Comparison of ENCODE assay signal across 22 cellular contexts in the genomic region with DNA sequence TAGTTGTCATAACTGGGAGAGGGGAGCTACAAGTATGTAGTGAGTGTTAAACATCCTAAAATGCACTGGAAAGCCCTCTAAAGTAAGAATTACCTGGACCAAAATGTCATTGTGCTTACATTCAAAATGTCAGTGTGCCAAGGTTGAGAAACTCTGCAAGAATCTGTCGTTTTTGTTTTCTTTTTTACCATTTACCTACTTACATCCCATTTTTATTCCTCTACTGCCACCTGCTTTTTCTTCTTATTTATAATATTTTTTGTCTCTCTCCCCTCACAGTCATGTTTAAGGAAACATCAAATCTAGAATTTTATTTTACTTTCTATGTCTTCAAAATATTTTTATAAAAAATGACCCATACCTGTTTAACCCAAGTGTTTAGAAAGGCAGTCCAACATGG.
DNase-seq lines count a peak whose midpoint lies in the region; ATAC-seq, FAIRE-seq and TF ChIP-seq lines count a peak whose summit lies in the region.
"Had no signal": no experiment of that assay in that cellular context is flagged by ENCODE, and none has a peak within 500 bp of the region (broad histone marks: within the 10 kb centered on the region; RNA-seq: fewer than 3 reads in every experiment).

No MANE protein-coding gene starts in this region.

- no peak overlapping the region for H3K23ac ChIP-seq in H1 (ENCODE audit: insufficient read length)

- no peak overlapping the region for H4K5ac ChIP-seq in H1 (ENCODE audit: insufficient read length, low read depth, low read length)

- no peak for ATAC-seq in heart right ventricle
- ATAC-seq in left cardiac atrium = no peak
- no peak for ATAC-seq in HG03045 (IDR thresholded peaks at IDR 0.05; ENCODE audit: unreplicated experiment)
- ATAC-seq: GM12878, PC-3 had no signal

- TF ChIP-seq EP300 in H1 (IDR thresholded peaks at IDR 0.05; ENCODE audit: borderline replicate concordance in 1 of 2, low read depth in 2 of 2, low read length in 2 of 2) = no peak

- H3K36me3 ChIP-seq in heart right ventricle = no peaks in the 10 kb centered on the region
- no peaks in the 10 kb centered on the region for H3K36me3 ChIP-seq in H1 (ENCODE audit: control insufficient read depth in 2 of 4, insufficient read depth in 4 of 4, low read length in 3 of 4)
- H3K36me3 ChIP-seq: HAP-1, MG63, SJSA1 had no signal

- POLR2A ChIA-PET in H1 (lab: Charles Lee; ENCODE audit: partially characterized antibody) = no interaction called here

- CTCF ChIA-PET in H1 (lab: Charles Lee; ENCODE audit: partially characterized antibody) = interaction anchor here (0.5 to 1.2 kb wide), 2 partner anchors 230 to 1311 kb away, joined by 3 to 6 read pairs; no protein-coding TSS in a partner anchor

- no peak overlapping the region for H2BK20ac ChIP-seq in H1 (ENCODE audit: low read length)

- no peak overlapping the region for H2AK5ac ChIP-seq in H1 (ENCODE audit: low read depth, low read length)

- no peak for DNase-seq in heart right ventricle
- DNase-seq in left cardiac atrium = no peak
- DNase-seq in OCI-M1 (lab: John Stamatoyannopoulos, UW) = peak; percentile 51
- no peak for DNase-seq in H1 (ENCODE audit: low read depth in 1 of 2, low spot score in 2 of 2)
- peak; percentile 6 for DNase-seq in putamen (ENCODE audit: low spot score)
- no peak for DNase-seq in OCI-M2 (lab: John Stamatoyannopoulos, UW; ENCODE audit: unreplicated experiment)
- no peak for DNase-seq in DMS 273 treated with DMSO at 0.1 percent for 48 hours (lab: John Stamatoyannopoulos, UW)
- DNase-seq: ACHN, EL, Kasumi-1, MG63, NCI-H1092 treated with DMSO at 0.1 percent for 48 hours, NCI-H1694, NCI-H2081 treated with DMSO at 0.1 percent for 48 hours, NCI-H748 treated with DMSO at 0.1 percent for 48 hours, PC-3 had no signal

- no peak overlapping the region for H2BK5ac ChIP-seq in H1 (ENCODE audit: low read depth, low read length)

- H3K9ac ChIP-seq in H1 (replicated peaks in 1 of 4; ENCODE audit: extremely low read depth in 1 of 4, low read depth in 3 of 4, low read length in 3 of 4) = no peak overlapping the region

- no peak overlapping the region for H2BK15ac ChIP-seq in H1 (ENCODE audit: low read length)

- H3K23me2 ChIP-seq in H1 (ENCODE audit: low read depth, low read length) = no peaks in the 10 kb centered on the region

- H3K4me3 ChIP-seq in heart right ventricle (no peak overlapping the region), H1 (ENCODE audit: extremely low read depth in 1 of 4, insufficient read depth in 2 of 4, low read depth in 3 of 4, low read length in 4 of 4) (no peak overlapping the region)
- H3K4me3 ChIP-seq: GM12878, HAP-1, MG63, SJSA1 had no signal

- TF ChIP-seq POLR2A in H1 (IDR thresholded peaks at IDR 0.05; ENCODE audit: control extremely low read depth in 1 of 2, low read depth in 2 of 2, low read length in 2 of 2) = no peak

- no peak overlapping the region for H2AFZ ChIP-seq in H1 (ENCODE audit: low read length)

- H3K4me2 ChIP-seq in H1 (ENCODE audit: insufficient read depth in 1 of 2, low read depth in 2 of 2, low read length in 2 of 2) = no peak overlapping the region

- 24 to 31% methylated on average over 1 of the region's 1 CpG for WGBS in heart right ventricle, 2 donors
- 72% methylated on average over 1 of the region's 1 CpG; no CpG with 5 or more reads in 1 of the 2 experiments for WGBS in H1 (ENCODE audit: extremely low coverage in 1 of 2, insufficient coverage in 1 of 2, insufficient read length in 1 of 2, insufficient replicate concordance in 2 of 2, low coverage in 1 of 2, low lambda C conversion rate in 2 of 2, missing lambda C conversion rate in 1 of 2), 2 experiments

- H3K79me1 ChIP-seq in H1 (ENCODE audit: low read depth, low read length) = no peaks in the 10 kb centered on the region

- no peaks in the 10 kb centered on the region for H3K9me3 ChIP-seq in heart right ventricle
- H3K9me3 ChIP-seq in H1 (ENCODE audit: insufficient read depth in 2 of 2, low read depth in 1 of 2, low read length in 1 of 2) = no peaks in the 10 kb centered on the region
- H3K9me3 ChIP-seq: HAP-1, MG63, SJSA1 had no signal

- H4K8ac ChIP-seq in H1 (ENCODE audit: extremely low read depth, insufficient read depth, low read length) = no peak overlapping the region

- H3K27me3 ChIP-seq in heart right ventricle = no peaks in the 10 kb centered on the region
- peaks cover 0 to 1% (median 0%) of the 10 kb centered on the region in 4 experiments; a peak in 1 of 7 replicates for H3K27me3 ChIP-seq in H1 (replicated peaks in 1 of 4; ENCODE audit: control insufficient read depth in 3 of 4, extremely low read depth in 1 of 4, insufficient read depth in 3 of 4, low read length in 3 of 4)
- H3K27me3 ChIP-seq: MG63, SJSA1 had no signal

- H3K18ac ChIP-seq in H1 (ENCODE audit: extremely low read depth, low read length) = no peak overlapping the region

- H3K4me1 ChIP-seq in heart right ventricle (no peaks in the 10 kb centered on the region), H1 (replicated peaks in 1 of 4; ENCODE audit: control insufficient read depth in 3 of 4, insufficient read depth in 4 of 4, low read length in 3 of 4) (no peaks in the 10 kb centered on the region; a peak in 1 of 7 replicates)
- H3K4me1 ChIP-seq: SJSA1 had no signal

- H4K91ac ChIP-seq in H1 (replicated peaks; ENCODE audit: insufficient read length, low read length) = no peak overlapping the region

- intact Hi-C loops in heart right ventricle (cut with DNase I) (loop anchor here in 8 of 10 donors (2.0 to 10.0 kb wide), 4 partner anchors 229 to 233 kb away; no protein-coding TSS in a partner anchor), left cardiac atrium (cut with DNase I) (loop anchor here in 1 of 2 donors (5.0 kb wide), 1 partner anchor 231 kb away; no protein-coding TSS in a partner anchor)

- H3K56ac ChIP-seq in H1 (replicated peaks; ENCODE audit: insufficient read length, low read depth, low read length) = no peak overlapping the region

- H4K20me1 ChIP-seq in H1 (replicated peaks in 1 of 2; ENCODE audit: control insufficient read depth in 1 of 2, insufficient read depth in 2 of 2, low read length in 2 of 2) = no peaks in the 10 kb centered on the region

- no peak overlapping the region for H3K27ac ChIP-seq in heart right ventricle
- no peak overlapping the region for H3K27ac ChIP-seq in H1 (ENCODE audit: low read depth, low read length)
- H3K27ac ChIP-seq: C4-2B, SJSA1 had no signal

- H3K4ac ChIP-seq in H1 (replicated peaks; ENCODE audit: insufficient read length, low read depth, low read length) = no peak overlapping the region

- H2BK12ac ChIP-seq in H1 (ENCODE audit: low read depth, low read length) = peak overlapping the region; percentile 69; the same call in 1 of the 2 replicates

- no peak overlapping the region for H2BK120ac ChIP-seq in H1 (replicated peaks; ENCODE audit: low read depth, low read length)

- H3K79me2 ChIP-seq in H1 (ENCODE audit: control insufficient read depth in 1 of 2, insufficient read depth in 2 of 2, low read length in 2 of 2) = no peaks in the 10 kb centered on the region

- TF ChIP-seq CTCF in heart right ventricle (IDR thresholded peaks at IDR 0.05) = peak in 5 of 9 donors; percentile 6 to 49 (median 43)
- no peak for TF ChIP-seq CTCF in H1 (IDR thresholded peaks at IDR 0.05; ENCODE audit: control extremely low read depth in 1 of 3, insufficient read depth in 1 of 3, low read depth in 1 of 3, low read length in 3 of 3)

- H3K14ac ChIP-seq in H1 (ENCODE audit: insufficient read length) = no peak overlapping the region

- FAIRE-seq in H1 (lab: Jason Lieb, UNC) = no peak
- FAIRE-seq: GM12878, GM19239 had no signal

- no peak for TF ChIP-seq RAD21 in H1 (IDR thresholded peaks at IDR 0.05 in 1 of 2, conservative IDR thresholded peaks at IDR 0.05 in 1 of 2; ENCODE audit: low read depth in 2 of 2, low read length in 2 of 2)

TF ChIP-seq in H1, 55 proteins besides CTCF, POLR2A, EP300 and RAD21:
- TF ChIP-seq, protein P1, sequence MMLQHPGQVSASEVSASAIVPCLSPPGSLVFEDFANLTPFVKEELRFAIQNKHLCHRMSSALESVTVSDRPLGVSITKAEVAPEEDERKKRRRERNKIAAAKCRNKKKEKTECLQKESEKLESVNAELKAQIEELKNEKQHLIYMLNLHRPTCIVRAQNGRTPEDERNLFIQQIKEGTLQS (IDR thresholded peaks at IDR 0.05; ENCODE audit: insufficient read depth, low read depth, low read length) = no peak
- TF ChIP-seq TAF7 (optimal IDR thresholded peaks at IDR 0.05; ENCODE audit: borderline replicate concordance, low read depth, low read length) = no peak

Comparison
In these comparisons a context has a peak if more than half of its experiments do, and no peak if none do; other contexts are left out.
1. DNase-seq: peak in OCI-M1 (single experiment) and putamen (single experiment); none in heart right ventricle (0 of 2), left cardiac atrium (single experiment), H1 (0 of 2), OCI-M2 (single experiment) and DMS 273 treated with DMSO at 0.1 percent for 48 hours (single experiment).
2. CTCF ChIP-seq: peak in heart right ventricle (5 of 9); none in H1 (0 of 3).